13 cellular contexts compared by ENCODE assay signal in genomic region chr2:195407782-195408181, GRCh38.
DNase-seq lines count a peak whose midpoint lies in the region; ATAC-seq and TF ChIP-seq lines count a peak whose summit lies in the region.
"Had no signal": no experiment of that assay in that cellular context is flagged by ENCODE, and none has a peak within 500 bp of the region (broad histone marks: within the 10 kb centered on the region; RNA-seq: fewer than 3 reads in every experiment).

No MANE protein-coding gene starts in this region.

- H3K4me2 ChIP-seq in Loucy (ENCODE audit: low read depth, low read length, poor library complexity, severe bottlenecking) (no peak overlapping the region), MM.1S (ENCODE audit: low read depth, low read length) (no peak overlapping the region)

- H3K27me3 Mint-ChIP-seq in type B pancreatic cell = no peaks in the 10 kb centered on the region
- H3K27me3 Mint-ChIP-seq: CD4-positive, CD25-positive, alpha-beta regulatory T cell; memory B cell had no signal

- H2AFZ ChIP-seq in Loucy (ENCODE audit: low read length) (peak overlapping the region; percentile 47; the same call in 1 of the 2 replicates), MM.1S (ENCODE audit: low read length) (no peak overlapping the region)

- H3K4me1 Mint-ChIP-seq in type B pancreatic cell (ENCODE audit: unreplicated experiment) = peaks cover 6% of the 10 kb centered on the region
- H3K4me1 Mint-ChIP-seq: memory B cell had no signal

- peaks cover 43% of the 10 kb centered on the region for H3K4me1 ChIP-seq in Loucy (ENCODE audit: insufficient read depth, low read length, poor library complexity, severe bottlenecking)
- H3K4me1 ChIP-seq in MM.1S (ENCODE audit: low read length) = no peaks in the 10 kb centered on the region

- H3K9me3 ChIP-seq in Loucy (ENCODE audit: insufficient read depth, low read depth, low read length) = peaks cover 3% of the 10 kb centered on the region; the same call in 1 of the 2 replicates
- H3K9me3 ChIP-seq in WERI-Rb-1 (ENCODE audit: severe bottlenecking) = no peaks in the 10 kb centered on the region
- H3K9me3 ChIP-seq in MM.1S (replicated peaks; ENCODE audit: insufficient read depth, low read length) = no peaks in the 10 kb centered on the region

- no peak overlapping the region for H3K4me3 Mint-ChIP-seq in type B pancreatic cell
- H3K4me3 Mint-ChIP-seq: CD4-positive, CD25-positive, alpha-beta regulatory T cell; memory B cell had no signal

- H3K9me2 ChIP-seq in Loucy (replicated peaks; ENCODE audit: low read depth, low read length) (no peaks in the 10 kb centered on the region), MM.1S (replicated peaks; ENCODE audit: insufficient read depth, low read length) (no peaks in the 10 kb centered on the region)

- H4K20me1 ChIP-seq in Loucy (ENCODE audit: insufficient read depth, low read length, poor library complexity, severe bottlenecking) (no peaks in the 10 kb centered on the region), MM.1S (ENCODE audit: insufficient read depth, low read length) (no peaks in the 10 kb centered on the region)

- H3K27ac ChIP-seq in WERI-Rb-1 = no peak overlapping the region
- H3K27ac ChIP-seq in MM.1S (ENCODE audit: low read length) = no peak overlapping the region

- H3K36me3 ChIP-seq in Loucy (ENCODE audit: insufficient read depth, low read length) (no peaks in the 10 kb centered on the region), WERI-Rb-1 (no peaks in the 10 kb centered on the region), MM.1S (replicated peaks; ENCODE audit: insufficient read depth, low read length) (no peaks in the 10 kb centered on the region)

- peak; percentile 23 for DNase-seq in EL
- DNase-seq in amniotic epithelial cell (ENCODE audit: low read depth) = peak; percentile 68
- peak; percentile 14 for DNase-seq in kidney glomerular epithelial cell (lab: John Stamatoyannopoulos, UW)
- DNase-seq in type B pancreatic cell (ENCODE audit: extremely low spot score, unreplicated experiment) = no peak
- no peak for DNase-seq in WERI-Rb-1
- no peak for DNase-seq in MM.1S
- DNase-seq: activated CD4-positive, CD25-positive, alpha-beta regulatory T cell treated with anti-CD3 and anti-CD28 coated beads, Interleukin-2, amount 50 U/mL, for 72 hours; CD4-positive, CD25-positive, alpha-beta regulatory T cell; small intestine had no signal

- no peak for ATAC-seq in GM21529 (IDR thresholded peaks at IDR 0.05; ENCODE audit: unreplicated experiment)
- ATAC-seq: activated naive CD4-positive, alpha-beta T cell treated with anti-CD3 and anti-CD28 coated beads, Interleukin-2, amount 50 U/mL, for 72 hours had no signal

- H3K79me2 ChIP-seq in Loucy (ENCODE audit: insufficient read depth, low read length) (no peaks in the 10 kb centered on the region), MM.1S (ENCODE audit: low read length) (no peaks in the 10 kb centered on the region)

- no peak for TF ChIP-seq CTCF in Loucy (conservative IDR thresholded peaks at IDR 0.05; ENCODE audit: low read length)
- TF ChIP-seq CTCF in type B pancreatic cell (conservative IDR thresholded peaks at IDR 0.05) = no peak
- no peak for TF ChIP-seq CTCF in WERI-Rb-1 (IDR thresholded peaks at IDR 0.05; ENCODE audit: low read depth, low read length)
- no peak for TF ChIP-seq CTCF in MM.1S (IDR thresholded peaks at IDR 0.05; ENCODE audit: low read length)

- no peaks in the 10 kb centered on the region for H3F3A ChIP-seq in Loucy (ENCODE audit: low read depth)
- no peaks in the 10 kb centered on the region for H3F3A ChIP-seq in MM.1S (ENCODE audit: insufficient read depth, low read length)

- no peak overlapping the region for H3K4me3 ChIP-seq in Loucy (ENCODE audit: low read length, poor library complexity, severe bottlenecking)
- no peak overlapping the region for H3K4me3 ChIP-seq in WERI-Rb-1 (ENCODE audit: low read depth, low read length)
- H3K4me3 ChIP-seq in MM.1S (ENCODE audit: low read length) = no peak overlapping the region

- H3K27me3 ChIP-seq in Loucy (ENCODE audit: insufficient read depth, low read length, poor library complexity, severe bottlenecking) (no peaks in the 10 kb centered on the region), WERI-Rb-1 (ENCODE audit: insufficient read depth, low read depth, severe bottlenecking) (no peaks in the 10 kb centered on the region), MM.1S (replicated peaks; ENCODE audit: insufficient read depth, low read length) (no peaks in the 10 kb centered on the region)

- H3K27ac Mint-ChIP-seq in type B pancreatic cell = no peak overlapping the region
- H3K27ac Mint-ChIP-seq: activated naive CD4-positive, alpha-beta T cell treated with anti-CD3 and anti-CD28 coated beads, Interleukin-2, amount 50 U/mL, for 72 hours; memory B cell had no signal

- no peaks in the 10 kb centered on the region for H3K36me3 Mint-ChIP-seq in type B pancreatic cell
- H3K36me3 Mint-ChIP-seq: CD4-positive, CD25-positive, alpha-beta regulatory T cell; memory B cell had no signal

- H3K9me3 Mint-ChIP-seq in type B pancreatic cell = no peaks in the 10 kb centered on the region
- H3K9me3 Mint-ChIP-seq: CD4-positive, CD25-positive, alpha-beta regulatory T cell; memory B cell had no signal

- H3K9ac ChIP-seq in Loucy (ENCODE audit: low read depth, low read length, poor library complexity, severe bottlenecking) = no peak overlapping the region
- no peak overlapping the region for H3K9ac ChIP-seq in MM.1S (ENCODE audit: low read length)

Comparison
In these comparisons a context has a peak if more than half of its experiments do, and no peak if none do; other contexts are left out.
1. DNase-seq: peak in EL (single experiment), amniotic epithelial cell (single experiment) and kidney glomerular epithelial cell (single experiment); none in type B pancreatic cell (single experiment), WERI-Rb-1 (single experiment) and MM.1S (single experiment).